In genomic region chr10:103662704-103663103, GRCh38 we compare ENCODE assay signal across 7 cellular contexts.
DNase-seq lines count a peak whose midpoint lies in the region; ATAC-seq and TF ChIP-seq lines count a peak whose summit lies in the region.
"Not testable (repeated sequence)": the region's sequence is repeated elsewhere in the genome, so short reads cannot be mapped to it uniquely, and the experiment has no call there.

No MANE protein-coding gene starts in this region.

- H3K9me3 ChIP-seq in CD4-positive, alpha-beta T cell (ENCODE audit: control insufficient read depth, low read length); T-helper 17 cell (ENCODE audit: control insufficient read depth, low read length, poor library complexity, severe bottlenecking); breast epithelium; gastroesophageal sphincter; muscle layer of colon (ENCODE audit: low read length); gastrocnemius medialis; transverse colon: not testable (repeated sequence)

- WGBS in gastroesophageal sphincter (ENCODE audit: low coverage in 1 of 2), 2 donors, result 88 to 100% methylated on average over 1 of the region's 3 CpGs
- 100% methylated on average over 3 of the region's 3 CpGs; no CpG with 5 or more reads in 1 of the 2 donors for WGBS in transverse colon (ENCODE audit: low coverage in 1 of 2), 2 donors

- intact Hi-C loops in CD4-positive, alpha-beta T cell (cut with DNase I, micrococcal nuclease); breast epithelium (cut with DNase I; ENCODE audit: low total_unique reads); transverse colon (cut with DNase I; ENCODE audit: low total_unique reads): not testable (repeated sequence)
- intact Hi-C loops in gastrocnemius medialis (cut with DNase I; ENCODE audit: low total_unique reads), result loop anchor here (2.0 kb wide), 1 partner anchor 14 kb away; no protein-coding TSS in a partner anchor

- TF ChIP-seq EP300 in gastroesophageal sphincter (IDR thresholded peaks at IDR 0.05); transverse colon (IDR thresholded peaks at IDR 0.05; ENCODE audit: low read depth): not testable (repeated sequence)

- H3K27me3 Mint-ChIP-seq in CD4-positive, alpha-beta T cell; T-helper 17 cell: not testable (repeated sequence)

- H3K36me3 ChIP-seq in breast epithelium, gastrocnemius medialis, transverse colon: not testable (repeated sequence)
- H3K36me3 ChIP-seq in gastroesophageal sphincter (peaks cover 0 to 21% of the 10 kb centered on the region in 2 donors), muscle layer of colon (ENCODE audit: insufficient read depth, low read length) (peaks cover 20% of the 10 kb centered on the region)

- not testable (repeated sequence) for TF ChIP-seq POLR2A in breast epithelium (IDR thresholded peaks at IDR 0.05); gastroesophageal sphincter (IDR thresholded peaks at IDR 0.05); gastrocnemius medialis (IDR thresholded peaks at IDR 0.05); transverse colon (IDR thresholded peaks at IDR 0.05)

- not testable (repeated sequence) for H3K27ac ChIP-seq in CD4-positive, alpha-beta T cell (ENCODE audit: low read depth, low read length)
- H3K27ac ChIP-seq in breast epithelium (peak overlapping the region; percentile 22 to 57), gastroesophageal sphincter (peak overlapping the region in 3 of 4 donors; percentile 69 to 77 (median 72)), muscle layer of colon (ENCODE audit: low read depth, low read length) (peak overlapping the region; percentile 56), gastrocnemius medialis (peak overlapping the region in 3 of 4 donors; percentile 71 to 81 (median 73)), transverse colon (peak overlapping the region in 3 of 4 donors; percentile 17 to 59 (median 32))

- CTCF ChIA-PET in CD4-positive, alpha-beta T cell (lab: Charles Lee), result interaction anchor here (0.6 kb wide), 1 partner anchor 459 kb away, joined by 3 read pairs; the partner anchor contains the start of gene SFR1

- not testable (repeated sequence) for H3K27me3 ChIP-seq in CD4-positive, alpha-beta T cell (ENCODE audit: control insufficient read depth, insufficient read depth, low read length); breast epithelium; gastroesophageal sphincter; muscle layer of colon (ENCODE audit: control insufficient read depth in 1 of 2, insufficient read depth in 2 of 2, low read length in 2 of 2); gastrocnemius medialis; transverse colon

- H3K9me3 Mint-ChIP-seq in CD4-positive, alpha-beta T cell, result not testable (repeated sequence)

- in situ Hi-C loops in gastrocnemius medialis (cut with MboI; ENCODE audit: low sequenced_read_pairs in 4 of 4); transverse colon (cut with MboI; ENCODE audit: low pct_ligation_motif_present in 1 of 4, low pct_unique_long_range_greater_than_20kb in 1 of 4, low sequenced_read_pairs in 3 of 4): not testable (repeated sequence)

- peak overlapping the region; percentile 54 for H3K4me3 Mint-ChIP-seq in CD4-positive, alpha-beta T cell
- peak overlapping the region; percentile 21 for H3K4me3 Mint-ChIP-seq in T-helper 17 cell

- peaks cover 25% of the 10 kb centered on the region for H3K4me1 Mint-ChIP-seq in CD4-positive, alpha-beta T cell (ENCODE audit: low read depth)
- H3K4me1 Mint-ChIP-seq in T-helper 17 cell, result peaks cover 21% of the 10 kb centered on the region

- H3K4me1 ChIP-seq in breast epithelium, result peaks cover 8 to 16% of the 10 kb centered on the region in 2 donors
- H3K4me1 ChIP-seq in gastroesophageal sphincter, result peaks cover 0 to 92% (median 14%) of the 10 kb centered on the region in 3 donors
- H3K4me1 ChIP-seq in muscle layer of colon (ENCODE audit: insufficient read depth, low read length), result peaks cover 46% of the 10 kb centered on the region
- H3K4me1 ChIP-seq in gastrocnemius medialis, result peaks cover 49 to 57% of the 10 kb centered on the region in 2 donors
- peaks cover 14 to 53% (median 25%) of the 10 kb centered on the region in 4 donors for H3K4me1 ChIP-seq in transverse colon

- peak overlapping the region; percentile 27 for H3K9ac ChIP-seq in muscle layer of colon (ENCODE audit: low read length)

- not testable (repeated sequence) for H3K4me3 ChIP-seq in breast epithelium; gastroesophageal sphincter; muscle layer of colon (ENCODE audit: low read depth in 1 of 2, low read length in 2 of 2); gastrocnemius medialis; transverse colon

- TF ChIP-seq CTCF in CD4-positive, alpha-beta T cell (IDR thresholded peaks at IDR 0.05); breast epithelium (IDR thresholded peaks at IDR 0.05); gastroesophageal sphincter (IDR thresholded peaks at IDR 0.05); gastrocnemius medialis (IDR thresholded peaks at IDR 0.05 in 4 of 5, conservative IDR thresholded peaks at IDR 0.05 in 1 of 5); transverse colon (IDR thresholded peaks at IDR 0.05): not testable (repeated sequence)

- not testable (repeated sequence) for H3K36me3 Mint-ChIP-seq in CD4-positive, alpha-beta T cell (ENCODE audit: low read depth); T-helper 17 cell (ENCODE audit: low read depth)

- DNase-seq in CD4-positive, alpha-beta T cell; T-helper 17 cell; breast epithelium (ENCODE audit: low spot score in 2 of 2); gastrocnemius medialis; transverse colon: not testable (repeated sequence)

- H3K27ac Mint-ChIP-seq in CD4-positive, alpha-beta T cell, result peak overlapping the region; percentile 75
- peak overlapping the region; percentile 80 for H3K27ac Mint-ChIP-seq in T-helper 17 cell

- POLR2A ChIA-PET in CD4-positive, alpha-beta T cell (lab: Charles Lee), result interaction anchor here (0.8 to 1.2 kb wide), 3 partner anchors 8 to 78 kb away, joined by 3 to 6 read pairs (median 4); no protein-coding TSS in a partner anchor

- ATAC-seq in CD4-positive, alpha-beta T cell (ENCODE audit: poor library complexity); T-helper 17 cell; gastroesophageal sphincter; gastrocnemius medialis: not testable (repeated sequence)
